In the genomic region with DNA sequence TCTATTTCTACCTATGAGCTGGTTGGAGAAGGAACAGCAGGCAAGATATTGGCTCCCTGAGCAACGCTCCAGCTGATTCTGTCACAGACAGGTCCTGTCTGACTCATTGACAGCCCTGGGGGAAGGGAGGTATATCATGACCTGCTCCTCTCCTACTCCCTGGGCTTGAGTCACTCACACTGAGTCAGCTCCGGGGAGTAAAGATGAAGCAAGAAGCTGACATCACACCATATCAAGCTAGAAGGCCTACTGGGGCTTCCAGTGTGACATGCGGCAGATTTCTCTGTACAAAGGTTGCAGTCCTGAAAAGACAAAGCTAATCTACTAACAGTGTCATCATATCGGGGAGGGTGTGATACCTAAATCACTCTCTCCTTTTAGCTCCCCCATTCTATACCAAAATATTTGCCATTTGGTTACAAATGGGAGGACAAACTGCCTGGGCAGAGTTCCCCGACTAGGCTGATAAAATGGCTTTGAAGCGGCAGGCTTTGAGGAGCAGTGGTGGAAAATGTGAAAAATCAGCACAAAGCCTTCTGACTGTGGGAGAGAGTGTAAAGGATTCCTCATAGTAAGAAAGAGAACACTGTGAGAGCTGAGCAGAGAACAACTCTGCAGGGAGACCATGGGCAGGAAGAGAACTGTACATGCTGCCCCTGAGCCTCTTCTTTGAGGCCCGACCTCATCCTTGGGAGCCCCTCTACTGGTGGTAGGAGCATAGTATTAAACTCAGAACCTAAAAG, we compare ENCODE assay signal across 8 cellular contexts. TPM values are rescaled to one million over a fixed set of nuclear protein-coding genes. Genes with fewer than 3 reads are reported as not detected.
DNase-seq lines count a peak whose midpoint lies in the region; ATAC-seq, FAIRE-seq and TF ChIP-seq lines count a peak whose summit lies in the region.

No MANE protein-coding gene starts in this region.

- in situ Hi-C loops in GM23248 (cut with MboI), result no loop called here

- ATAC-seq in T-cell (replicated peaks in 1 of 4), result peak; percentile 59 to 99 (median 96)
- ATAC-seq in HG03280 (IDR thresholded peaks at IDR 0.05; ENCODE audit: unreplicated experiment), result no peak
- no peak for ATAC-seq in HG02623 (IDR thresholded peaks at IDR 0.05; ENCODE audit: unreplicated experiment)

- peaks cover 24% of the 10 kb centered on the region for H3K36me3 ChIP-seq in GM23248 (ENCODE audit: low read depth)
- peaks cover 32 to 75% of the 10 kb centered on the region in 2 donors for H3K36me3 ChIP-seq in ascending aorta

- no peak for TF ChIP-seq CTCF in ascending aorta (IDR thresholded peaks at IDR 0.05)

- WGBS in GM23248 (ENCODE audit: low coverage in 1 of 2, low lambda C conversion rate in 2 of 2, missing lambda C conversion rate in 2 of 2), 2 experiments, result 40 to 43% methylated on average over 7 of the region's 7 CpGs

- H3K4me1 ChIP-seq in GM23248 (ENCODE audit: insufficient read depth) (peaks cover 44% of the 10 kb centered on the region), ascending aorta (peaks cover 9 to 38% of the 10 kb centered on the region in 2 donors)

- peaks cover 65% of the 10 kb centered on the region for H3K79me2 ChIP-seq in GM23248 (ENCODE audit: insufficient read depth)

- H4K20me1 ChIP-seq in GM23248 (ENCODE audit: insufficient read depth), result peaks cover 10% of the 10 kb centered on the region; the same call in 1 of the 2 replicates

- H3K27me3 Mint-ChIP-seq in T-cell, result no peaks in the 10 kb centered on the region

- H3K4me3 ChIP-seq in GM23248 (peak overlapping the region; percentile 9; the same call in 1 of the 2 replicates), ascending aorta (no peak overlapping the region)

- H3K4me3 Mint-ChIP-seq in T-cell, result peak overlapping the region in 1 of 3 donors; percentile 3

- peak; percentile 53 for FAIRE-seq in islet of Langerhans (lab: Jason Lieb, UNC)

- no peak overlapping the region for H2AFZ ChIP-seq in GM23248

- no peaks in the 10 kb centered on the region for H3K9me2 ChIP-seq in GM23248 (ENCODE audit: insufficient read depth)

- H3K9me3 Mint-ChIP-seq in T-cell, result no peaks in the 10 kb centered on the region

- H3F3A ChIP-seq in GM23248 (ENCODE audit: insufficient read depth), result peaks cover 49% of the 10 kb centered on the region

- peak overlapping the region; percentile 75 for H3K4me2 ChIP-seq in GM23248 (ENCODE audit: unreplicated experiment)

- CTCF ChIA-PET in T-cell (lab: Charles Lee), result interaction anchor here (0.5 to 1.9 kb wide), 7 partner anchors 11 to 1048 kb away, joined by 3 to 9 read pairs (median 4); no protein-coding TSS in a partner anchor

- peaks cover 53% of the 10 kb centered on the region for H3K36me3 Mint-ChIP-seq in T-cell

- H3K4me1 Mint-ChIP-seq in T-cell, result peaks cover 36 to 51% (median 49%) of the 10 kb centered on the region in 3 donors

- no peaks in the 10 kb centered on the region for H3K27me3 ChIP-seq in GM23248 (replicated peaks; ENCODE audit: insufficient read depth)
- no peaks in the 10 kb centered on the region for H3K27me3 ChIP-seq in ascending aorta

- peak overlapping the region; percentile 65 for H3K9ac ChIP-seq in GM23248

- H3K27ac Mint-ChIP-seq in T-cell, result peak overlapping the region; percentile 85 to 87

- peak; percentile 100 for DNase-seq in GM23248
- peak in 15 of 34 experiments; percentile 7 to 61 (median 21) for DNase-seq in T-cell
- peak; percentile 81 to 96 for DNase-seq in ascending aorta (ENCODE audit: low spot score in 2 of 2)
- DNase-seq in stimulated activated CD4-positive, alpha-beta T cell treated with anti-CD3 and anti-CD28 coated beads, Interleukin-15, amount 100 ng/mL, for 48 hours (ENCODE audit: low read depth in 2 of 2), result peak; percentile 87 to 88
- no peak for DNase-seq in GF-D8 (lab: John Stamatoyannopoulos, UW)

- intact Hi-C loops in ascending aorta (cut with DNase I), result loop anchor here (1.0 kb wide), 1 partner anchor 16 kb away; a partner anchor contains a TSS

- H3K9me3 ChIP-seq in GM23248 (ENCODE audit: low read depth) (no peaks in the 10 kb centered on the region), ascending aorta (no peaks in the 10 kb centered on the region)

- peak overlapping the region; percentile 87 for H3K27ac ChIP-seq in GM23248
- H3K27ac ChIP-seq in ascending aorta, result peak overlapping the region; percentile 79 to 85

- POLR2A ChIA-PET in T-cell (lab: Charles Lee), result interaction anchor here in 1 of 2 donors (0.7 to 0.9 kb wide), 2 partner anchors 28 to 228 kb away, joined by 3 to 4 read pairs; no protein-coding TSS in a partner anchor

RNA-seq across cellular contexts. Expression of a gene that starts 15.5 kb away (rescaled TPM):
- 51.7 and 65.9 TPM in 2 replicates for total RNA-seq in GM23248 (2014; rRNA removed; shearing (Covaris generic))
- 47.5 and 50.2 TPM in 2 replicates for polyA plus RNA-seq in GM23248 (2016; fragmentation: Nextera tagmentation; extraction: Ambion mirVana)
- total RNA-seq in T-cell (10 to 100 TPM; 64.9 to 96.9 (median 75.4) TPM), ascending aorta (94.8 TPM)

RNA-seq across cellular contexts. Expression of a gene that starts 29.7 kb away (rescaled TPM):
- total RNA-seq in GM23248 (2014; rRNA removed; shearing (Covaris generic)), result 16.9 and 21.5 TPM in 2 replicates
- polyA plus RNA-seq in GM23248 (2016; fragmentation: Nextera tagmentation; extraction: Ambion mirVana), result 3.0 and 3.6 TPM in 2 replicates
- total RNA-seq in T-cell, result 10 to 100 TPM; 27.7 to 44.2 (median 40.5) TPM
- total RNA-seq in ascending aorta, result 67.9 TPM

RNA-seq across cellular contexts. Expression of a gene that starts 35.3 kb away (rescaled TPM):
- 14.4 and 20.0 TPM in 2 replicates for total RNA-seq in GM23248 (2014; rRNA removed; shearing (Covaris generic))
- polyA plus RNA-seq in GM23248 (2016; fragmentation: Nextera tagmentation; extraction: Ambion mirVana), result 11.0 and 11.3 TPM in 2 replicates
- total RNA-seq in T-cell (10 to 100 TPM; 50.3 to 79.8 (median 70.2) TPM), ascending aorta (8.4 TPM)

RNA-seq across cellular contexts. Expression of a gene that starts 57.2 kb away (rescaled TPM):
- total RNA-seq in GM23248 (2014; rRNA removed; shearing (Covaris generic)), result 130 and 164 TPM in 2 replicates
- 166 and 175 TPM in 2 replicates for polyA plus RNA-seq in GM23248 (2016; fragmentation: Nextera tagmentation; extraction: Ambion mirVana)
- total RNA-seq in T-cell (100 to 1,000 TPM in 3 of 5 donors, 10 to 100 TPM in 2; 68.1 to 150 (median 133) TPM), ascending aorta (83.5 TPM)

Comparison
In these comparisons a context has a peak if more than half of its experiments do, and no peak if none do; other contexts are left out.
1. ATAC-seq: peak in T-cell (4 of 4); none in HG03280 (single experiment) and HG02623 (single experiment).